ENCODE assay signal across 28 cellular contexts in the genomic region with DNA sequence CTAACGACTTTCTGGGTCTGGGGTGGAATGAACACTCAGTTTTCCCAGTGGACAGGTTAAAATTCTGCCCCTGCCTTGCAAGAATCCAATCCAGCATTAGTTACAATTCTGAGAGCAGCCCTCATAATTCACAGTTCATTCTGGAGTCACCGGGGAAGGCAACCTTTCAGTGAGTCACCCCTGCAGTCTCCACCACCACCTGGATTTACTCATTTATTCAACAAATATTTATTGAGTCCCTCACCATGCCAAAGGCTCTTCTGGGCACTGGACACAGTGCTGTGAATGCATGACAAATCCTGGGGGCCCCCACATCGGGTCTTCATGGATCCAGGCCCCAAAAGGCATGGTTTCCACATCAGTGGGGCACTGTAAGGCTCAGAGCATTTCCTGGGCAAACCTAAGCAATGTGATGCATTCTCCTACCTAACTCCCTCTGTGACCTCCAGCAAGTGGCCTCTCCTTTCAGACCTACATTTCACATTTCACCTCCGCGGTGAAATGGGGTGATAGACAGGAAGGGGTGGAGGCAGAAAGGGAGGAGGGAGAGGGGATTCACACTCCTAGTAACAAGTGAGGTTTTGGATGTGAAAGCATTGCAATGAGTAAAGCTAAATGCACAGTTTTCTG. TPM values are rescaled to one million over a fixed set of nuclear protein-coding genes. Genes with fewer than 3 reads are reported as not detected.
"Had no signal": no experiment of that assay in that cellular context is flagged by ENCODE, and none has a peak within 500 bp of the region (broad histone marks: within the 10 kb centered on the region; RNA-seq: fewer than 3 reads in every experiment).

No MANE protein-coding gene starts in this region.

- H3K27me3 ChIP-seq: testis had no signal

- ATAC-seq: activated CD4-positive, CD25-positive, alpha-beta regulatory T cell treated with anti-CD3 and anti-CD28 coated beads, Interleukin-2, amount 50 U/mL, for 24 hours; body of pancreas; gastrocnemius medialis; right lobe of liver; stimulated activated naive CD8-positive, alpha-beta T cell treated with anti-CD3 and anti-CD28 coated beads, Interleukin-15, Interleukin-2, amounts not matched to agents 100 U/mL and 50 U/mL, for 24 hours had no signal

- H3K4me1 ChIP-seq: adrenal gland, colonic mucosa, right lobe of liver, testis, uterus had no signal

- DNase-seq: activated CD4-positive, alpha-beta T cell treated with anti-CD3 and anti-CD28 coated beads for 48 hours; activated CD4-positive, alpha-beta T cell treated with anti-CD3 and anti-CD28 coated beads, Interleukin-2, amount 50 U/mL, for 48 hours; activated CD8-positive, alpha-beta memory T cell treated with anti-CD3 and anti-CD28 coated beads for 24 hours; activated effector memory CD4-positive, alpha-beta T cell treated with anti-CD3 and anti-CD28 coated beads, Interleukin-2, amount 50 U/mL, for 16 hours; activated naive CD4-positive, alpha-beta T cell treated with anti-CD3 and anti-CD28 coated beads for 36 hours; activated naive CD8-positive, alpha-beta T cell treated with anti-CD3 and anti-CD28 coated beads for 36 hours; adrenal gland; aorta; body of pancreas; cerebellar nuclear complex; colonic mucosa; effector CD8-positive, alpha-beta T cell; gastrocnemius medialis; glutamatergic neuron; left ventricle myocardium inferior; right lobe of liver; stimulated activated CD4-positive, alpha-beta T cell treated with anti-CD3 and anti-CD28 coated beads, Interleukin-12 subunit alpha, Interleukin-12 subunit beta, amount 100 ng/mL, for 4 hours; stimulated activated CD4-positive, alpha-beta T cell treated with anti-CD3 and anti-CD28 coated beads, Interleukin-4, amount 100 ng/mL, for 1 hour; stimulated activated naive CD8-positive, alpha-beta T cell treated with anti-CD3 and anti-CD28 coated beads, Interleukin-15, Interleukin-2, amounts not matched to agents 100 U/mL and 50 U/mL, for 24 hours; testis; transverse colon; uterus; WERI-Rb-1 had no signal

- H3K27ac ChIP-seq: adrenal gland, body of pancreas, cardiac muscle cell, colonic mucosa, gastrocnemius medialis, left ventricle myocardium inferior, right lobe of liver, skin epidermis, testis, transverse colon, uterus, WERI-Rb-1 had no signal

- FAIRE-seq: islet of Langerhans, TTC549 had no signal

RNA-seq across cellular contexts. Expression of gene MSX2, which starts 6.4 kb away (rescaled TPM):
- total RNA-seq: activated naive CD4-positive, alpha-beta T cell treated with anti-CD3 and anti-CD28 coated beads for 36 hours; activated naive CD8-positive, alpha-beta T cell treated with anti-CD3 and anti-CD28 coated beads for 36 hours; body of pancreas; right lobe of liver had no signal
